ENCODE assay signal across 9 cellular contexts in the genomic region with DNA sequence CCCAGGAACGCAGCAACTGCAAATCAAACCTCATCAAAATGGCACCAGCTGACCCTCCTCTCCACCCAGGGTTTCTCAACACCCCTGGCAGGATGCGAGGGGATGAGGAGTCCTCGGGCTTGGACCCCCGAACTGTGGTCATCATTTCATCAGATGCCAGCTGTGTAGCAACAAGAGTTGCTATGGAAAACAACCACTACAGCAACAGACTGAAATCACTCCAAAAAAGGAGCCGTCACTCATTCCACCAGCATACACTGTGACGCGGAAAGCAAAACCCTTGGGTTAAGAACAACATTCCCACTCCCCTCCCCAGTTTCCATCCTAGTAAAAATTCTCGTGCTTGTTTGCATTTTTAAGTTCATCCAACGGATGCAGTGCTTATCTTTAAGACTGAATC. TPM values are rescaled to one million over a fixed set of nuclear protein-coding genes. Genes with fewer than 3 reads are reported as not detected.
DNase-seq lines count a peak whose midpoint lies in the region; ATAC-seq and TF ChIP-seq lines count a peak whose summit lies in the region.
"Had no signal": no experiment of that assay in that cellular context is flagged by ENCODE, and none has a peak within 500 bp of the region (broad histone marks: within the 10 kb centered on the region; RNA-seq: fewer than 3 reads in every experiment).

No MANE protein-coding gene starts in this region.

- POLR2A ChIA-PET in naive thymus-derived CD8-positive, alpha-beta T cell (lab: Charles Lee), result no interaction called here

- H3K36me3 ChIP-seq in lower lobe of right lung (peaks cover 16% of the 10 kb centered on the region), testis (ENCODE audit: low read depth, missing control alignments) (no peaks in the 10 kb centered on the region)

- H3K27ac Mint-ChIP-seq in naive thymus-derived CD8-positive, alpha-beta T cell, result peak overlapping the region in 3 of 10 donors; percentile 22 to 65 (median 52)

- DNase-seq in M059J (ENCODE audit: low read depth) (peak; percentile 64), caudate nucleus (lab: John Stamatoyannopoulos, UW) (no peak), lower lobe of right lung (no peak), testis (no peak)
- DNase-seq in naive thymus-derived CD8-positive, alpha-beta T cell, result no peak
- DNase-seq: stimulated activated CD4-positive, alpha-beta T cell treated with anti-CD3 and anti-CD28 coated beads, Interleukin-4, amount 100 ng/mL, for 4 hours had no signal

- peaks cover 50% of the 10 kb centered on the region for H3K4me1 ChIP-seq in lower lobe of right lung
- peaks cover 66% of the 10 kb centered on the region for H3K4me1 ChIP-seq in testis

- no peaks in the 10 kb centered on the region for H3K27me3 ChIP-seq in lower lobe of right lung (ENCODE audit: low read depth)
- no peaks in the 10 kb centered on the region for H3K27me3 ChIP-seq in testis

- 24 to 72% methylated on average over 9 of the region's 9 CpGs for WGBS in testis, 2 donors

- peaks cover 4 to 42% (median 20%) of the 10 kb centered on the region in 3 donors for H3K36me3 Mint-ChIP-seq in naive thymus-derived CD8-positive, alpha-beta T cell

- H3K27ac ChIP-seq in caudate nucleus (ENCODE audit: low read depth, low read length), result peak overlapping the region; percentile 74
- H3K27ac ChIP-seq in lower lobe of right lung, result peak overlapping the region; percentile 81
- peak overlapping the region; percentile 61 to 87 for H3K27ac ChIP-seq in testis

- no peak overlapping the region for H3K4me3 Mint-ChIP-seq in naive thymus-derived CD8-positive, alpha-beta T cell

- no peaks in the 10 kb centered on the region for H3K27me3 Mint-ChIP-seq in naive thymus-derived CD8-positive, alpha-beta T cell

- TF ChIP-seq CTCF in lower lobe of right lung (IDR thresholded peaks at IDR 0.05), result no peak
- TF ChIP-seq CTCF in testis (IDR thresholded peaks at IDR 0.05), result no peak

- H3K4me1 Mint-ChIP-seq in naive thymus-derived CD8-positive, alpha-beta T cell, result peaks cover 17 to 64% (median 54%) of the 10 kb centered on the region in 4 donors

- ATAC-seq in lower lobe of right lung (peak; percentile 41 to 57), HG03159 (IDR thresholded peaks at IDR 0.05; ENCODE audit: unreplicated experiment) (no peak), HG03135 (IDR thresholded peaks at IDR 0.05; ENCODE audit: unreplicated experiment) (no peak), HG02870 (IDR thresholded peaks at IDR 0.05; ENCODE audit: unreplicated experiment) (no peak)
- no peak for ATAC-seq in naive thymus-derived CD8-positive, alpha-beta T cell

- TF ChIP-seq POLR2A in testis (IDR thresholded peaks at IDR 0.05), result no peak

- H3K9me3 Mint-ChIP-seq in naive thymus-derived CD8-positive, alpha-beta T cell, result no peaks in the 10 kb centered on the region

- intact Hi-C loops in lower lobe of right lung (cut with DNase I) (no loop called here), testis (cut with DNase I; ENCODE audit: low total_unique reads) (no loop called here)

- H3K9me3 ChIP-seq in lower lobe of right lung (no peaks in the 10 kb centered on the region), testis (no peaks in the 10 kb centered on the region)

- no peak overlapping the region for H3K4me3 ChIP-seq in lower lobe of right lung
- peak overlapping the region in 1 of 2 donors; percentile 0 for H3K4me3 ChIP-seq in testis

RNA-seq across cellular contexts. Expression of gene VGLL4, which starts 40.1 kb away (rescaled TPM):
- 28.9 and 36.1 TPM in 2 replicates for total RNA-seq in M059J (2014; rRNA removed; shearing (Covaris generic))
- total RNA-seq in lower lobe of right lung, result 45.5 TPM
- 100 to 1,000 TPM; 169 to 209 TPM for total RNA-seq in testis
- 72.9 TPM for polyA plus RNA-seq in testis (ENCODE audit: insufficient read depth, low read depth, low replicate concordance)
- total RNA-seq in naive thymus-derived CD8-positive, alpha-beta T cell, result 10 to 100 TPM; 28.9 to 31.3 TPM
- 10 to 100 TPM; 19.3 to 25.7 (median 20.5) TPM for polyA plus RNA-seq in naive thymus-derived CD8-positive, alpha-beta T cell

Comparison
In these comparisons a context has a peak if more than half of its experiments do, and no peak if none do; other contexts are left out.
1. ATAC-seq: peak in lower lobe of right lung (2 of 2); none in HG03159 (single experiment), HG03135 (single experiment), naive thymus-derived CD8-positive, alpha-beta T cell (0 of 2) and HG02870 (single experiment).
2. Peak in every context shown above with its lines, with median percentiles within 50 percentile points of each other: H3K27ac ChIP-seq.